Comparison of ENCODE assay signal across 18 cellular contexts in genomic region chr5:172350212-172351181, GRCh38.
"Had no signal": no experiment of that assay in that cellular context is flagged by ENCODE, and none has a peak within 500 bp of the region (broad histone marks: within the 10 kb centered on the region; RNA-seq: fewer than 3 reads in every experiment).

No MANE protein-coding gene starts in this region.

- H3K4me1 Mint-ChIP-seq: activated naive CD4-positive, alpha-beta T cell treated with anti-CD3 and anti-CD28 coated beads, Interleukin-2, amount 10 ng/mL, durations not matched to agents 7 days and 5 days; activated naive CD8-positive, alpha-beta T cell treated with anti-CD3 and anti-CD28 coated beads, Interleukin-2, amount 50 U/mL, for 24 hours; naive thymus-derived CD8-positive, alpha-beta T cell had no signal

- H3K27me3 ChIP-seq: neutrophil, pancreas had no signal

- H3K27me3 Mint-ChIP-seq: activated naive CD8-positive, alpha-beta T cell treated with anti-CD3 and anti-CD28 coated beads, Interleukin-2, amount 50 U/mL, for 24 hours; brain; naive thymus-derived CD8-positive, alpha-beta T cell had no signal

- DNase-seq: activated CD4-positive, alpha-beta T cell treated with anti-CD3 and anti-CD28 coated beads, Interleukin-2, amount 50 U/mL, for 1 hour; activated CD4-positive, CD25-positive, alpha-beta regulatory T cell treated with anti-CD3 and anti-CD28 coated beads, Interleukin-2, amount 50 U/mL, for 72 hours; activated CD8-positive, alpha-beta memory T cell treated with anti-CD3 and anti-CD28 coated beads for 24 hours; activated CD8-positive, alpha-beta memory T cell treated with anti-CD3 and anti-CD28 coated beads, Interleukin-2, amount 50 U/mL, for 48 hours; activated effector memory CD4-positive, alpha-beta T cell treated with Interleukin-2 at 50 U/mL for 16 hours; activated naive CD4-positive, alpha-beta T cell treated with anti-CD3 and anti-CD28 coated beads, Interleukin-2, amount 10 ng/mL, durations not matched to agents 7 days and 5 days; activated naive CD8-positive, alpha-beta T cell treated with anti-CD3 and anti-CD28 coated beads, Interleukin-2, amount 50 U/mL, for 24 hours; activated T-cell treated with anti-CD3 and anti-CD28 coated beads, Interleukin-2, amount 50 U/mL, for 48 hours; anterior cingulate cortex; central memory CD4-positive, alpha-beta T cell; effector CD4-positive, alpha-beta T cell; naive thymus-derived CD8-positive, alpha-beta T cell; stimulated activated naive CD4-positive, alpha-beta T cell; T-helper 1 cell; T-helper 9 cell had no signal

- H3K4me3 ChIP-seq: pancreas had no signal

- H3K9me3 ChIP-seq: neutrophil, pancreas had no signal

- H3K27ac ChIP-seq: neutrophil had no signal

- H3K27ac Mint-ChIP-seq: activated naive CD4-positive, alpha-beta T cell treated with anti-CD3 and anti-CD28 coated beads, Interleukin-2, amount 10 ng/mL, durations not matched to agents 7 days and 5 days; activated naive CD8-positive, alpha-beta T cell treated with anti-CD3 and anti-CD28 coated beads, Interleukin-2, amount 50 U/mL, for 24 hours had no signal

- ATAC-seq: activated naive CD8-positive, alpha-beta T cell treated with anti-CD3 and anti-CD28 coated beads, Interleukin-2, amount 50 U/mL, for 24 hours; naive thymus-derived CD8-positive, alpha-beta T cell had no signal

- H3K4me3 Mint-ChIP-seq: activated naive CD4-positive, alpha-beta T cell treated with anti-CD3 and anti-CD28 coated beads, Interleukin-2, amount 10 ng/mL, durations not matched to agents 7 days and 5 days; activated naive CD8-positive, alpha-beta T cell treated with anti-CD3 and anti-CD28 coated beads, Interleukin-2, amount 50 U/mL, for 24 hours; brain; naive thymus-derived CD8-positive, alpha-beta T cell had no signal

- H3K9me3 Mint-ChIP-seq: activated naive CD4-positive, alpha-beta T cell treated with anti-CD3 and anti-CD28 coated beads, Interleukin-2, amount 10 ng/mL, durations not matched to agents 7 days and 5 days; activated naive CD8-positive, alpha-beta T cell treated with anti-CD3 and anti-CD28 coated beads, Interleukin-2, amount 50 U/mL, for 24 hours; brain; naive thymus-derived CD8-positive, alpha-beta T cell had no signal

- H3K36me3 Mint-ChIP-seq: activated naive CD4-positive, alpha-beta T cell treated with anti-CD3 and anti-CD28 coated beads, Interleukin-2, amount 10 ng/mL, durations not matched to agents 7 days and 5 days; naive thymus-derived CD8-positive, alpha-beta T cell had no signal

- H3K36me3 ChIP-seq: neutrophil had no signal
